Comparison of ENCODE assay signal across 11 cellular contexts in genomic region chr1:180156631-180157091, GRCh38. TPM values are rescaled to one million over a fixed set of nuclear protein-coding genes. Genes with fewer than 3 reads are reported as not detected.
DNase-seq lines count a peak whose midpoint lies in the region; ATAC-seq, FAIRE-seq and TF ChIP-seq lines count a peak whose summit lies in the region.
"Had no signal": no experiment of that assay in that cellular context is flagged by ENCODE, and none has a peak within 500 bp of the region (broad histone marks: within the 10 kb centered on the region; RNA-seq: fewer than 3 reads in every experiment).

No MANE protein-coding gene starts in this region.

- no peak overlapping the region for H3K9ac ChIP-seq in GM12878 (ENCODE audit: control insufficient read depth, insufficient read depth, low read length)

- TF ChIP-seq RAD21 in GM12878 (IDR thresholded peaks at IDR 0.05; ENCODE audit: insufficient read depth, low read depth, low read length): no peak

- peaks cover 13% of the 10 kb centered on the region; the same call in 1 of the 2 replicates for H3K4me1 ChIP-seq in GM12878 (ENCODE audit: control insufficient read depth, insufficient read depth, low read length)
- peaks cover 21% of the 10 kb centered on the region for H3K4me1 ChIP-seq in mesodermal cell (ENCODE audit: control insufficient read depth, insufficient read depth, low read length, poor library complexity, severe bottlenecking)

- no peaks in the 10 kb centered on the region for H4K20me1 ChIP-seq in GM12878 (ENCODE audit: control insufficient read depth, insufficient read depth)

- in situ Hi-C loops in GM12878 (cut with MboI): no loop called here

- TF ChIP-seq POLR2A in GM12878 (IDR thresholded peaks at IDR 0.05; ENCODE audit: low read depth, low read length): no peak

- H3K36me3 ChIP-seq in GM12878 (ENCODE audit: control insufficient read depth in 2 of 2, insufficient read depth in 2 of 2, low read length in 1 of 2) (peaks cover 0 to 2% of the 10 kb centered on the region in 2 experiments; a peak in 1 of 4 replicates), mesodermal cell (ENCODE audit: control insufficient read depth, insufficient read depth, low read length) (peaks cover 6% of the 10 kb centered on the region)
- H3K36me3 ChIP-seq: HAP-1 had no signal

- intact Hi-C loops in GM12878 (cut with micrococcal nuclease; ENCODE audit: unreplicated experiment): loop anchor here (5.0 kb wide), 1 partner anchor 274 kb away; the partner anchor contains the start of gene TOR1AIP1

- H3K4me3 ChIP-seq in HL-60 (replicated peaks; ENCODE audit: insufficient read depth, low read length): peak overlapping the region; percentile 87
- H3K4me3 ChIP-seq in GM12878: 0 out of 2 replicates have a peak overlapping the region, but pooled peaks have one; percentile 0
- H3K4me3 ChIP-seq in mesodermal cell (ENCODE audit: extremely low read depth, insufficient read depth, low read length, poor library complexity, severe bottlenecking): no peak overlapping the region
- H3K4me3 ChIP-seq: HAP-1 had no signal

- H3K9me3 ChIP-seq in GM12878 (replicated peaks; ENCODE audit: control insufficient read depth, insufficient read depth, low read length): no peaks in the 10 kb centered on the region
- no peaks in the 10 kb centered on the region for H3K9me3 ChIP-seq in mesodermal cell (ENCODE audit: control insufficient read depth, low read length)
- H3K9me3 ChIP-seq: HAP-1 had no signal

- ATAC-seq in GM12878 (peak; percentile 8), HG02798 (IDR thresholded peaks at IDR 0.05; ENCODE audit: poor library complexity, unreplicated experiment) (no peak)

- DNase-seq in AG20443 (ENCODE audit: low spot score) (peak; percentile 70), HL-60 (ENCODE audit: low read depth in 1 of 2, low spot score in 1 of 2) (peak; percentile 68 to 78), GM12878 (ENCODE audit: low read depth, low spot score) (no peak), NCI-H82 treated with DMSO at 0.1 percent for 48 hours (lab: John Stamatoyannopoulos, UW; ENCODE audit: unreplicated experiment) (no peak), pons (ENCODE audit: low spot score) (no peak)
- DNase-seq in activated effector memory CD4-positive, alpha-beta T cell treated with anti-CD3 and anti-CD28 coated beads, Interleukin-2, amount 50 U/mL, for 16 hours: no peak
- DNase-seq: activated CD4-positive, alpha-beta T cell treated with anti-CD3 and anti-CD28 coated beads, Interleukin-2, amount 50 U/mL, for 4 hours; NCI-H2107 had no signal

- BruUV-seq in GM12878 (replicated peaks; lab: Mats Ljungman, UMichigan): no TSS peak

- no peak overlapping the region for H2AFZ ChIP-seq in GM12878 (ENCODE audit: control insufficient read depth, low read depth, low read length)

- POLR2A ChIA-PET in GM12878 (lab: Charles Lee): interaction anchor here (2.8 kb wide), 1 partner anchor 274 kb away, joined by 10 read pairs; the partner anchor contains the start of gene TOR1AIP1

- 93% methylated on average over 2 of the region's 2 CpGs for WGBS in GM12878 (ENCODE audit: insufficient coverage, insufficient replicate concordance, low lambda C conversion rate, missing lambda C conversion rate)
- 90 to 100% methylated on average over 1 of the region's 2 CpGs for WGBS in mesodermal cell (ENCODE audit: insufficient coverage in 2 of 2), 2 experiments

- SMC1A ChIA-PET in GM12878 (lab: Charles Lee; ENCODE audit: uncharacterized antibody, unreplicated experiment): interaction anchor here (0.7 to 2.3 kb wide), 3 partner anchors 22 to 332 kb away, joined by 3 to 5 read pairs (median 3); no protein-coding TSS in a partner anchor

- H3K79me2 ChIP-seq in GM12878 (ENCODE audit: control insufficient read depth, insufficient read depth, low read length): no peaks in the 10 kb centered on the region; the same call in none of the 2 replicates

- peak overlapping the region; percentile 94 for H3K27ac ChIP-seq in HL-60 (replicated peaks)
- H3K27ac ChIP-seq in GM12878 (ENCODE audit: control insufficient read depth, insufficient read depth): no peak overlapping the region
- H3K27ac ChIP-seq in mesodermal cell (ENCODE audit: low read depth, low read length, severe bottlenecking): peak overlapping the region; percentile 76

- RAD21 ChIA-PET in GM12878 (lab: Charles Lee; ENCODE audit: unreplicated experiment): interaction anchor here (0.9 kb wide), 1 partner anchor 10 kb away, joined by 3 read pairs; no protein-coding TSS in a partner anchor

- peak overlapping the region; percentile 45 for H3K4me2 ChIP-seq in GM12878 (ENCODE audit: control insufficient read depth, insufficient read depth)

- no peak for FAIRE-seq in GM12878 (lab: Jason Lieb, UNC)

- CTCF ChIA-PET in GM12878 (lab: Yijun Ruan, JAX): interaction anchor here (0.9 to 2.7 kb wide), 3 partner anchors 12 to 448 kb away, joined by 3 to 16 read pairs (median 6); no protein-coding TSS in a partner anchor

- H3K27me3 ChIP-seq in HL-60 (ENCODE audit: insufficient read depth, poor library complexity, severe bottlenecking) (no peaks in the 10 kb centered on the region), GM12878 (replicated peaks in 1 of 2; ENCODE audit: control insufficient read depth in 2 of 2, insufficient read depth in 2 of 2, low read length in 1 of 2) (no peaks in the 10 kb centered on the region)

- no peak for TF ChIP-seq EP300 in GM12878 (IDR thresholded peaks at IDR 0.05; ENCODE audit: borderline replicate concordance in 1 of 2, control insufficient read depth in 1 of 2, low read depth in 2 of 2, low read length in 2 of 2)

- TF ChIP-seq CTCF in HL-60 (IDR thresholded peaks at IDR 0.05; ENCODE audit: insufficient read depth, low read length) (no peak), GM12878 (IDR thresholded peaks at IDR 0.05 in 2 of 3, conservative IDR thresholded peaks at IDR 0.05 in 1 of 3; ENCODE audit: control insufficient read depth in 2 of 3, extremely low read depth in 1 of 3, insufficient read depth in 1 of 3, low read depth in 3 of 3, low read length in 3 of 3) (no peak)

TF ChIP-seq in GM12878, 131 proteins besides CTCF, POLR2A, EP300 and RAD21 (continues in another document):
- no peak for TF ChIP-seq RUNX3 (IDR thresholded peaks at IDR 0.05; ENCODE audit: low read length)
- peak; percentile 24; the same call in 1 of the 2 replicates for TF ChIP-seq IKZF1 (conservative IDR thresholded peaks at IDR 0.05)
- no peak for TF ChIP-seq CHD1 (IDR thresholded peaks at IDR 0.05; ENCODE audit: low read depth, low read length)
- TF ChIP-seq RAD51 (IDR thresholded peaks at IDR 0.05): no peak
- no peak for TF ChIP-seq SIX5 (IDR thresholded peaks at IDR 0.05; ENCODE audit: low read depth, low read length, severe bottlenecking)
- TF ChIP-seq YBX1 (IDR thresholded peaks at IDR 0.05): no peak
- TF ChIP-seq, protein P1, sequence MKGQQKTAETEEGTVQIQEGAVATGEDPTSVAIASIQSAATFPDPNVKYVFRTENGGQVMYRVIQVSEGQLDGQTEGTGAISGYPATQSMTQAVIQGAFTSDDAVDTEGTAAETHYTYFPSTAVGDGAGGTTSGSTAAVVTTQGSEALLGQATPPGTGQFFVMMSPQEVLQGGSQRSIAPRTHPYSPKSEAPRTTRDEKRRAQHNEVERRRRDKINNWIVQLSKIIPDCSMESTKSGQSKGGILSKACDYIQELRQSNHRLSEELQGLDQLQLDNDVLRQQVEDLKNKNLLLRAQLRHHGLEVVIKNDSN (IDR thresholded peaks at IDR 0.05; ENCODE audit: borderline replicate concordance, extremely low read length, insufficient read depth, low read depth, low read length): no peak
- no peak for TF ChIP-seq NRF1 (conservative IDR thresholded peaks at IDR 0.05; ENCODE audit: low read depth, low read length)
- no peak for TF ChIP-seq MXI1 (IDR thresholded peaks at IDR 0.05; ENCODE audit: low read depth, low read length)
- TF ChIP-seq BHLHE40 (IDR thresholded peaks at IDR 0.05; ENCODE audit: borderline replicate concordance in 1 of 2, low read depth in 2 of 2, low read length in 1 of 2): peak in 1 of 2 experiments; percentile 64; a peak in 2 of 4 replicates
- TF ChIP-seq BCLAF1 (IDR thresholded peaks at IDR 0.05): no peak

RNA-seq across cellular contexts. Expression of gene QSOX1, which starts 2.0 kb away (rescaled TPM):
- total RNA-seq in GM12878 (2013; cell fraction: nucleolus; rRNA removed): 46.4 and 46.6 TPM in 2 replicates
- total RNA-seq in GM12878 (2014; rRNA removed): 12.6 and 17.2 TPM in 2 replicates
- total RNA-seq in GM12878 (2014; rRNA removed; fragmentation: Illumina TruSeq; extraction: Trizol): 5.5 and 7.2 TPM in 2 replicates
- total RNA-seq in GM12878 (2021): 31.3 and 32.0 TPM in 2 replicates
- polyA plus RNA-seq in GM12878 (2011; ENCODE audit: low read depth): 7.4 TPM
- polyA plus RNA-seq in GM12878 (2011; rRNA removed): 17.8 and 25.1 TPM in 2 replicates
- 31.7 and 38.8 TPM in 2 replicates for polyA plus RNA-seq in GM12878 (2011; cell fraction: cytosol; rRNA removed)
- 56.5 and 61.2 TPM in 2 replicates for polyA plus RNA-seq in GM12878 (2011; cell fraction: nucleus; rRNA removed)
- polyA plus RNA-seq in GM12878 (2012): 14.6 and 16.4 TPM in 2 replicates
- polyA plus RNA-seq in GM12878 (2014; fragmentation: Illumina TruSeq; extraction: Trizol): 3.6 and 10.0 TPM in 2 replicates
- 1 to 10 TPM; 1.8 to 6.1 TPM for polyA plus RNA-seq in GM12878 (2014; fragmentation: Nextera tagmentation; extraction: Ambion mirVana)
- 12.5 and 14.8 TPM in 2 replicates for polyA plus RNA-seq in GM12878 (2014; rRNA removed)
- polyA plus RNA-seq in GM12878 (2016; fragmentation: Nextera tagmentation; extraction: Ambion mirVana): 10 to 100 TPM; 10.4 to 12.0 TPM
- polyA minus RNA-seq in GM12878 (2011; rRNA and poly(A)+ RNA removed): 13.1 and 24.4 TPM in 2 replicates
- 10.0 and 11.4 TPM in 2 replicates for polyA minus RNA-seq in GM12878 (2011; cell fraction: cytosol; rRNA and poly(A)+ RNA removed)
- 11.0 and 14.4 TPM in 2 replicates for polyA minus RNA-seq in GM12878 (2011; cell fraction: nucleus; rRNA and poly(A)+ RNA removed)
- 79.4 TPM for polyA plus RNA-seq in mesodermal cell (2013, experiment 1 of 2)
- polyA plus RNA-seq in mesodermal cell (2013, experiment 2 of 2): 65.6 TPM

Comparison
In these comparisons a context has a peak if more than half of its experiments do, and no peak if none do; other contexts are left out.
1. DNase-seq: peak in AG20443 (single experiment) and HL-60 (2 of 2); none in GM12878 (single experiment), NCI-H82 treated with DMSO at 0.1 percent for 48 hours (single experiment), pons (single experiment) and activated effector memory CD4-positive, alpha-beta T cell treated with anti-CD3 and anti-CD28 coated beads, Interleukin-2, amount 50 U/mL, for 16 hours (single experiment).